In the genomic region with DNA sequence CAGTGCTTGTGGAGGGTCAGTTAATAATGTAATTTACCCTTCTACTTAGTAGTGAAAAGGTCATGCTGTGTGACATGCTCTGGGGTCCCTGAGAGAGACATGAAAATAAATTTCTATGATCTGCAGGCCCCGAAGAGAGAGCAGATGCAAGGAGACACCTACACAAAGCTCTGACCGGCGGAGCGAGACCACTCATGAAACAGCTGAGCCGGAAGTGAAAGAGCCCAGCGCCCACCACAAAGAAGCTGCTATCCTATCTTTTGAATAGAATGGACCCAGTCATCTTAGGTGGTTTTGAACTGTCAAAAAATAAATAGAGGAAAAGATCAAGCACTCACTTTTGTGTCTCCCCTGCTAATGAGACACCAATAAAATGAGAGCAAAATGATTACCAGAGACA, we compare ENCODE assay signal across 13 cellular contexts.
DNase-seq lines count a peak whose midpoint lies in the region; ATAC-seq, FAIRE-seq and TF ChIP-seq lines count a peak whose summit lies in the region.
"Had no signal": no experiment of that assay in that cellular context is flagged by ENCODE, and none has a peak within 500 bp of the region (broad histone marks: within the 10 kb centered on the region; RNA-seq: fewer than 3 reads in every experiment).

No MANE protein-coding gene starts in this region.

- TF ChIP-seq CTCF in D721Med (IDR thresholded peaks at IDR 0.05; ENCODE audit: insufficient read depth, missing control alignments) (no peak), left ventricle myocardium inferior (IDR thresholded peaks at IDR 0.05; ENCODE audit: borderline replicate concordance) (no peak)

- H3K36me3 ChIP-seq in BLaER1 (no peaks in the 10 kb centered on the region), left ventricle myocardium inferior (no peaks in the 10 kb centered on the region)
- H3K36me3 ChIP-seq: cardiac muscle cell, gastrocnemius medialis, sigmoid colon, SJSA1 had no signal

- H3K4me3 ChIP-seq in BLaER1 = 0 out of 2 replicates have a peak overlapping the region, but pooled peaks have one; percentile 24
- no peak overlapping the region for H3K4me3 ChIP-seq in left ventricle myocardium inferior
- H3K4me3 ChIP-seq: cardiac muscle cell, gastrocnemius medialis, sigmoid colon, SJSA1 had no signal

- no peak for DNase-seq in D721Med (ENCODE audit: insufficient read length, low spot score)
- DNase-seq in occipital lobe (lab: John Stamatoyannopoulos, UW) = no peak
- no peak for DNase-seq in left ventricle myocardium inferior
- DNase-seq in AG20443 (ENCODE audit: low spot score) = no peak
- DNase-seq: gastrocnemius medialis, sigmoid colon had no signal

- H4K20me1 ChIP-seq in BLaER1 = no peaks in the 10 kb centered on the region

- ATAC-seq in GM19025 (IDR thresholded peaks at IDR 0.05; ENCODE audit: low read depth, unreplicated experiment) (peak; percentile 87), HG02642 (IDR thresholded peaks at IDR 0.05; ENCODE audit: poor library complexity, unreplicated experiment) (peak; percentile 97), HG03520 (IDR thresholded peaks at IDR 0.05; ENCODE audit: unreplicated experiment) (peak; percentile 98)
- ATAC-seq: gastrocnemius medialis had no signal

- H3K4me2 ChIP-seq in BLaER1 = peak overlapping the region; percentile 82
- H3K4me2 ChIP-seq: KMS-11 had no signal

- H3K4me1 ChIP-seq in BLaER1 (peaks cover 52% of the 10 kb centered on the region), left ventricle myocardium inferior (no peaks in the 10 kb centered on the region)
- H3K4me1 ChIP-seq: gastrocnemius medialis, sigmoid colon, SJSA1 had no signal

- intact Hi-C loops in left ventricle myocardium inferior (cut with micrococcal nuclease) = no loop called here

- H3K9me3 ChIP-seq in BLaER1 = no peaks in the 10 kb centered on the region
- H3K9me3 ChIP-seq in left ventricle myocardium inferior (replicated peaks) = no peaks in the 10 kb centered on the region
- H3K9me3 ChIP-seq: gastrocnemius medialis, sigmoid colon had no signal

- peak overlapping the region; percentile 17 for H3K9ac ChIP-seq in BLaER1
- H3K9ac ChIP-seq: KMS-11 had no signal

- H3K27me3 ChIP-seq in BLaER1 = no peaks in the 10 kb centered on the region
- peaks cover 6% of the 10 kb centered on the region for H3K27me3 ChIP-seq in left ventricle myocardium inferior (ENCODE audit: low read depth)
- H3K27me3 ChIP-seq: cardiac muscle cell, gastrocnemius medialis, sigmoid colon, SJSA1 had no signal

- FAIRE-seq in D721Med (lab: Jason Lieb, UNC) = no peak

- H3K27ac ChIP-seq in BLaER1 (peak overlapping the region; percentile 77), left ventricle myocardium inferior (replicated peaks) (no peak overlapping the region)
- H3K27ac ChIP-seq: cardiac muscle cell, gastrocnemius medialis, KMS-11, sigmoid colon, SJSA1 had no signal
